ENCODE assay signal across 20 cellular contexts in the genomic region with DNA sequence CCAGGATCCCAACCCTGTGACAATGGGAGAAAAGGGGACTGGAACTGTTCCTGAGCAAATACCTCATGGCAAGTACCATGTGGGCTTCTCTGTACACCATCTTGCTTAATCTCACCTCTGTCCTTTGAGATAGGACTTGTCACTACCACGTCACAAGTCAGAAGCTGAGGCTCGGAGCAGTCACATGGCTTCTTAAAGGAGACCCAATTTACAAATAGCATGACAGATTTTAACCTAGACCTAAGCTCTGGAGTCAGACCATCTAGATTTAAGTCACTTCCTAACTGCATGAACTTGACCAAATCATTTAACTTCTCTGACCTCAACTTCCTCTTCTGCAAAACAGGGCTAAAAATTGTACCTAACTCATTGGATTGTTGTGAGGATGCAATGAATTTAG. TPM values are rescaled to one million over a fixed set of nuclear protein-coding genes. Genes with fewer than 3 reads are reported as not detected.
DNase-seq lines count a peak whose midpoint lies in the region; ATAC-seq and TF ChIP-seq lines count a peak whose summit lies in the region.
"Had no signal": no experiment of that assay in that cellular context is flagged by ENCODE, and none has a peak within 500 bp of the region (broad histone marks: within the 10 kb centered on the region; RNA-seq: fewer than 3 reads in every experiment).

No MANE protein-coding gene starts in this region.

- H3K9me3 ChIP-seq in naive thymus-derived CD4-positive, alpha-beta T cell (ENCODE audit: control insufficient read depth in 2 of 3, low read length in 3 of 3), result no peaks in the 10 kb centered on the region
- H3K9me3 ChIP-seq: body of pancreas, esophagus muscularis mucosa had no signal

- no peak overlapping the region for H3K27ac ChIP-seq in naive thymus-derived CD4-positive, alpha-beta T cell (ENCODE audit: low read depth, low read length)
- H3K27ac ChIP-seq: body of pancreas, esophagus muscularis mucosa, SK-N-MC had no signal

- no peak overlapping the region for H3K4me3 Mint-ChIP-seq in activated CD8-positive, alpha-beta T cell treated with anti-CD3 and anti-CD28 coated beads for 36 hours
- no peak overlapping the region for H3K4me3 Mint-ChIP-seq in naive thymus-derived CD4-positive, alpha-beta T cell
- no peak overlapping the region for H3K4me3 Mint-ChIP-seq in HFFc6

- H3K36me3 ChIP-seq in naive thymus-derived CD4-positive, alpha-beta T cell (ENCODE audit: control insufficient read depth in 2 of 3, insufficient read depth in 3 of 3, low read length in 3 of 3), result no peaks in the 10 kb centered on the region
- H3K36me3 ChIP-seq: esophagus muscularis mucosa had no signal

- H3K4me1 ChIP-seq in naive thymus-derived CD4-positive, alpha-beta T cell (ENCODE audit: control insufficient read depth in 2 of 2, insufficient read depth in 2 of 2, low read length in 2 of 2), result no peaks in the 10 kb centered on the region
- H3K4me1 ChIP-seq: body of pancreas, esophagus muscularis mucosa had no signal

- H3K4me1 Mint-ChIP-seq in activated CD8-positive, alpha-beta T cell treated with anti-CD3 and anti-CD28 coated beads for 36 hours (ENCODE audit: low read depth), result no peaks in the 10 kb centered on the region
- peaks cover 0 to 32% (median 0%) of the 10 kb centered on the region in 7 donors for H3K4me1 Mint-ChIP-seq in naive thymus-derived CD4-positive, alpha-beta T cell
- no peaks in the 10 kb centered on the region for H3K4me1 Mint-ChIP-seq in HFFc6 (ENCODE audit: low read depth)

- ATAC-seq in activated CD8-positive, alpha-beta T cell treated with anti-CD3 and anti-CD28 coated beads for 36 hours, result peak; percentile 24
- ATAC-seq in naive thymus-derived CD4-positive, alpha-beta T cell, result peak; percentile 83
- ATAC-seq in HG02981 (IDR thresholded peaks at IDR 0.05; ENCODE audit: unreplicated experiment) (no peak), HG02678 (IDR thresholded peaks at IDR 0.05; ENCODE audit: unreplicated experiment) (no peak)
- ATAC-seq: body of pancreas, right cardiac atrium had no signal

- no peak overlapping the region for H3K27ac Mint-ChIP-seq in activated CD8-positive, alpha-beta T cell treated with anti-CD3 and anti-CD28 coated beads for 36 hours
- H3K27ac Mint-ChIP-seq in naive thymus-derived CD4-positive, alpha-beta T cell, result peak overlapping the region in 1 of 9 donors; percentile 19
- H3K27ac Mint-ChIP-seq in HFFc6, result no peak overlapping the region

- intact Hi-C loops in activated CD8-positive, alpha-beta T cell treated with anti-CD3 and anti-CD28 coated beads for 36 hours (cut with micrococcal nuclease), result no loop called here
- intact Hi-C loops in naive thymus-derived CD4-positive, alpha-beta T cell (cut with micrococcal nuclease), result no loop called here

- H3K27me3 ChIP-seq in naive thymus-derived CD4-positive, alpha-beta T cell (ENCODE audit: control insufficient read depth in 2 of 2, insufficient read depth in 2 of 2, low read length in 2 of 2), result no peaks in the 10 kb centered on the region
- H3K27me3 ChIP-seq: body of pancreas had no signal

- no peaks in the 10 kb centered on the region for H3K36me3 Mint-ChIP-seq in activated CD8-positive, alpha-beta T cell treated with anti-CD3 and anti-CD28 coated beads for 36 hours (ENCODE audit: low read depth)
- peaks cover 0 to 3% (median 0%) of the 10 kb centered on the region in 5 donors for H3K36me3 Mint-ChIP-seq in naive thymus-derived CD4-positive, alpha-beta T cell
- no peaks in the 10 kb centered on the region for H3K36me3 Mint-ChIP-seq in HFFc6 (ENCODE audit: low read depth)

- peaks cover 11% of the 10 kb centered on the region for H3K27me3 Mint-ChIP-seq in activated CD8-positive, alpha-beta T cell treated with anti-CD3 and anti-CD28 coated beads for 36 hours
- H3K27me3 Mint-ChIP-seq in naive thymus-derived CD4-positive, alpha-beta T cell, result peaks cover 14 to 39% (median 16%) of the 10 kb centered on the region in 5 donors
- peaks cover 4% of the 10 kb centered on the region for H3K27me3 Mint-ChIP-seq in HFFc6 (ENCODE audit: insufficient read depth)

- CTCF ChIA-PET in activated CD8-positive, alpha-beta T cell treated with anti-CD3 and anti-CD28 coated beads for 36 hours (lab: Charles Lee), result interaction anchor here (1.0 to 2.0 kb wide), 4 partner anchors 17 to 198 kb away, joined by 3 to 9 read pairs (median 6); no protein-coding TSS in a partner anchor
- CTCF ChIA-PET in naive thymus-derived CD4-positive, alpha-beta T cell (lab: Charles Lee), result interaction anchor here (0.6 to 1.0 kb wide), 2 partner anchors 18 to 688 kb away, joined by 5 to 6 read pairs; no protein-coding TSS in a partner anchor

- DNase-seq in GDM1 (lab: John Stamatoyannopoulos, UW), result peak; percentile 17
- DNase-seq in NOMO-1 (lab: John Stamatoyannopoulos, UW; ENCODE audit: unreplicated experiment in 2 of 2), result peak; percentile 77 to 96
- DNase-seq in activated CD8-positive, alpha-beta T cell treated with anti-CD3 and anti-CD28 coated beads for 36 hours, result no peak
- DNase-seq in naive thymus-derived CD4-positive, alpha-beta T cell, result no peak
- no peak for DNase-seq in effector CD4-positive, alpha-beta T cell
- no peak for DNase-seq in HFFc6
- DNase-seq: activated naive CD4-positive, alpha-beta T cell treated with anti-CD3 and anti-CD28 coated beads, Interleukin-2, amount 50 U/mL, for 16 hours; body of pancreas; mesenchymal stem cell; NCI-H1092; right cardiac atrium; stimulated activated CD4-positive, alpha-beta T cell treated with anti-CD3 and anti-CD28 coated beads, Interleukin-1b, Interleukin-23, amount 100 ng/mL, for 48 hours had no signal

- H3K9me3 Mint-ChIP-seq in activated CD8-positive, alpha-beta T cell treated with anti-CD3 and anti-CD28 coated beads for 36 hours, result no peaks in the 10 kb centered on the region
- H3K9me3 Mint-ChIP-seq in naive thymus-derived CD4-positive, alpha-beta T cell, result no peaks in the 10 kb centered on the region
- H3K9me3 Mint-ChIP-seq in HFFc6, result no peaks in the 10 kb centered on the region

- no peak overlapping the region for H3K4me3 ChIP-seq in naive thymus-derived CD4-positive, alpha-beta T cell (ENCODE audit: low read length)
- H3K4me3 ChIP-seq: body of pancreas, esophagus muscularis mucosa, SK-N-MC had no signal

- TF ChIP-seq CTCF in activated CD8-positive, alpha-beta T cell treated with anti-CD3 and anti-CD28 coated beads for 36 hours (IDR thresholded peaks at IDR 0.05), result no peak
- TF ChIP-seq CTCF in HFFc6 (IDR thresholded peaks at IDR 0.05), result no peak

- POLR2A ChIA-PET in activated CD8-positive, alpha-beta T cell treated with anti-CD3 and anti-CD28 coated beads for 36 hours (lab: Charles Lee), result interaction anchor here (1.5 kb wide), 1 partner anchor 16 kb away, joined by 3 read pairs; no protein-coding TSS in a partner anchor
- POLR2A ChIA-PET in naive thymus-derived CD4-positive, alpha-beta T cell (lab: Charles Lee), result no interaction called here

RNA-seq across cellular contexts. Expression of gene CCL1, which starts 36.0 kb away (rescaled TPM):
- not detected for total RNA-seq in activated CD8-positive, alpha-beta T cell treated with anti-CD3 and anti-CD28 coated beads for 36 hours
- total RNA-seq in naive thymus-derived CD4-positive, alpha-beta T cell, result 10 to 100 TPM in 1 of 5 experiments, not detected in 4; 17.4 TPM
- not detected for polyA plus RNA-seq in naive thymus-derived CD4-positive, alpha-beta T cell
- under 1 TPM in 1 of 6 experiments, not detected in 5; 0.55 TPM for total RNA-seq in HFFc6 (2021; fragmentation: NEBNext Ultra II Directional; extraction: Animal tissue kit (Norgen Biotek cat#: 25700))
- total RNA-seq: body of pancreas, dermis microvascular lymphatic vessel endothelial cell, esophagus muscularis mucosa, H1, HT1080, right cardiac atrium had no signal
- polyA plus RNA-seq: BJ, H1, right cardiac atrium had no signal

RNA-seq across cellular contexts. Expression of gene CCL13, which starts 42.7 kb away (rescaled TPM):
- not detected for total RNA-seq in activated CD8-positive, alpha-beta T cell treated with anti-CD3 and anti-CD28 coated beads for 36 hours
- total RNA-seq in naive thymus-derived CD4-positive, alpha-beta T cell, result not detected
- not detected for polyA plus RNA-seq in naive thymus-derived CD4-positive, alpha-beta T cell
- not detected for total RNA-seq in HFFc6 (2021; fragmentation: NEBNext Ultra II Directional; extraction: Animal tissue kit (Norgen Biotek cat#: 25700))
- total RNA-seq: body of pancreas, dermis microvascular lymphatic vessel endothelial cell, H1, HT1080 had no signal
- polyA plus RNA-seq: H1 had no signal

Comparison
In these comparisons a context has a peak if more than half of its experiments do, and no peak if none do; other contexts are left out.
1. DNase-seq: peak in GDM1 (single experiment) and NOMO-1 (2 of 2); none in activated CD8-positive, alpha-beta T cell treated with anti-CD3 and anti-CD28 coated beads for 36 hours (single experiment), naive thymus-derived CD4-positive, alpha-beta T cell (0 of 9), effector CD4-positive, alpha-beta T cell (single experiment) and HFFc6 (single experiment).
2. ATAC-seq: peak in activated CD8-positive, alpha-beta T cell treated with anti-CD3 and anti-CD28 coated beads for 36 hours (single experiment) and naive thymus-derived CD4-positive, alpha-beta T cell (single experiment); none in HG02981 (single experiment) and HG02678 (single experiment).